In the genomic region with DNA sequence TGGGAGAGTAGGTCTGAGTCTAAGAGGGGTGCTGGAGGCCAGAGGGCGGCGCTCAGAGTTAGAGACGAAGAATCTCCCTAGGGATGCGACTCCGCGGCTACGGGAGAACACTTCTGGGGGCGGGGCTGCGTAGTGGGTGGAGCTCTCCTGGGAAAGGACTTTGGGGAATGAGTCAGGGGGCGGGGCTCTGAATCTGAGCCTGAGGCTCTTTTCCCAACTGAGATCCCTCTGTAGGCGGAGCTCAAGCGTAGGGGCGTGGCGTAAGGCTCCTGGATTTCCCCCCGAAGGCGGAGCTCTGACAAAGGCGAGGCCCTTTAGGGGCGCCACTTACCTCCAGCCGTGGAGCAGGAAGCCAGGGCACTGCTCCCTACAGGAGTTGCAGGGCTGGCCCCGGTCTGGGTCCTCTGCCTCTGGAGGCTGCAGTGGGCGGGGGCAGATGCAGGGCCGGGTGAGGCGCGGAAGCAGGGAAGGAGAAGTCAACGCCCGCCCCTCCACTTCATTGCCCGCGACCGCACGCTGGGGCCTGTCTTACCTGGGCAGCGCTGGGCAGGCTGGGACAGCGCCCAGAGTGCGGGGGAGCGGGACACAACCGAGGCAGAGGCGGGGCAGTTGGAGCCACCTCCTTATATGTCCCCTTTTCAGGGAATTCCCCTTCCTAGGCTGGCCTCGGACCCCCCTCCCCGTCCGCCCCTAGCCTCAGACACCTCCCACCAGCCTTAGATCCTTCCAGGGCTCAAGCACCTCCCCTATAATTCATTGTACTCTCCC, we compare ENCODE assay signal across 8 cellular contexts. TPM values are rescaled to one million over a fixed set of nuclear protein-coding genes. Genes with fewer than 3 reads are reported as not detected.
DNase-seq lines count a peak whose midpoint lies in the region; ATAC-seq, FAIRE-seq and TF ChIP-seq lines count a peak whose summit lies in the region.

No MANE protein-coding gene starts in this region.

- H3K27ac Mint-ChIP-seq in activated naive CD8-positive, alpha-beta T cell, result peak overlapping the region; percentile 50
- H3K27ac Mint-ChIP-seq in glutamatergic neuron (ENCODE audit: unreplicated experiment), result no peak overlapping the region

- FAIRE-seq in pancreas (lab: Jason Lieb, UNC), result peak; percentile 95

- H3K27me3 ChIP-seq in H7 (ENCODE audit: control insufficient read depth, insufficient read depth, low read length) (no peaks in the 10 kb centered on the region), pancreas (no peaks in the 10 kb centered on the region)

- H3K4me1 ChIP-seq in pancreas, result peaks cover 0 to 5% (median 0%) of the 10 kb centered on the region in 3 donors

- no peaks in the 10 kb centered on the region for H3K36me3 Mint-ChIP-seq in activated naive CD8-positive, alpha-beta T cell
- no peaks in the 10 kb centered on the region for H3K36me3 Mint-ChIP-seq in glutamatergic neuron (ENCODE audit: unreplicated experiment)

- H3K4me1 Mint-ChIP-seq in activated naive CD8-positive, alpha-beta T cell (ENCODE audit: low read depth), result peaks cover 6% of the 10 kb centered on the region
- H3K4me1 Mint-ChIP-seq in glutamatergic neuron (ENCODE audit: low read depth, unreplicated experiment), result peaks cover 4% of the 10 kb centered on the region

- H3K4me3 ChIP-seq in H7 (ENCODE audit: insufficient read depth, low read depth, low read length), result peak overlapping the region; percentile 38
- peak overlapping the region in 2 of 4 donors; percentile 40 to 44 for H3K4me3 ChIP-seq in pancreas

- peak; percentile 88 for DNase-seq in DMS53 (lab: John Stamatoyannopoulos, UW)
- peak; percentile 86 for DNase-seq in H7
- DNase-seq in NCI-H2227 (lab: John Stamatoyannopoulos, UW; ENCODE audit: unreplicated experiment), result peak; percentile 80
- DNase-seq in glutamatergic neuron, result peak; percentile 76
- peak; percentile 87 to 94 (median 91) for DNase-seq in pancreas
- no peak for DNase-seq in OCI-M1 (lab: John Stamatoyannopoulos, UW)

- intact Hi-C loops in pancreas (cut with DNase I), result no loop called here

- H3K27me3 Mint-ChIP-seq in activated naive CD8-positive, alpha-beta T cell, result no peaks in the 10 kb centered on the region
- H3K27me3 Mint-ChIP-seq in glutamatergic neuron (ENCODE audit: unreplicated experiment), result peaks cover 6% of the 10 kb centered on the region

- H3K27ac ChIP-seq in pancreas, result peak overlapping the region in 3 of 4 donors; percentile 23 to 55 (median 42)

- H3K9me3 ChIP-seq in pancreas, result no peaks in the 10 kb centered on the region

- peak overlapping the region; percentile 87 for H3K4me3 Mint-ChIP-seq in activated naive CD8-positive, alpha-beta T cell
- no peak overlapping the region for H3K4me3 Mint-ChIP-seq in glutamatergic neuron (ENCODE audit: unreplicated experiment)

- TF ChIP-seq CTCF in glutamatergic neuron (IDR thresholded peaks at IDR 0.05; ENCODE audit: partially characterized antibody, unreplicated experiment) (no peak), pancreas (IDR thresholded peaks at IDR 0.05) (no peak)

- no peaks in the 10 kb centered on the region for H3K9me3 Mint-ChIP-seq in activated naive CD8-positive, alpha-beta T cell (ENCODE audit: low read depth)
- peaks cover 4% of the 10 kb centered on the region for H3K9me3 Mint-ChIP-seq in glutamatergic neuron (ENCODE audit: unreplicated experiment)

- H3K36me3 ChIP-seq in H7 (replicated peaks; ENCODE audit: control insufficient read depth, insufficient read depth, low read length) (peaks cover 2% of the 10 kb centered on the region), pancreas (no peaks in the 10 kb centered on the region)

- WGBS in pancreas, 2 donors, result 8 to 39% methylated on average over 34 to 38 of the region's 39 CpGs

- ATAC-seq in pancreas (peak; percentile 70 to 84 (median 84)), HG03469 (IDR thresholded peaks at IDR 0.05; ENCODE audit: unreplicated experiment) (no peak)

RNA-seq across cellular contexts. Expression of a gene that starts 1.7 kb away (rescaled TPM):
- 8.9 and 13.9 TPM in 2 replicates for total RNA-seq in H7 (2014; rRNA removed; shearing (Covaris generic))
- 1.6 TPM for total RNA-seq in glutamatergic neuron (ENCODE audit: unreplicated experiment)
- total RNA-seq in pancreas, result 1 to 10 TPM; 4.2 to 7.0 (median 5.6) TPM
- 1 to 10 TPM; 4.3 to 6.7 TPM for polyA plus RNA-seq in pancreas

RNA-seq across cellular contexts. Expression of a gene that starts 12.8 kb away (rescaled TPM):
- total RNA-seq in H7 (2014; rRNA removed; shearing (Covaris generic)), result 1.1 and 1.5 TPM in 2 replicates
- total RNA-seq in glutamatergic neuron (ENCODE audit: unreplicated experiment), result 12.2 TPM
- total RNA-seq in pancreas, result 100 to 1,000 TPM in 4 of 6 donors, 10 to 100 TPM in 2; 36.0 to 125 (median 114) TPM
- 100 to 1,000 TPM; 119 to 126 TPM for polyA plus RNA-seq in pancreas

RNA-seq across cellular contexts. Expression of a gene that starts 15.5 kb away (rescaled TPM):
- 1.7 and 1.9 TPM in 2 replicates for total RNA-seq in H7 (2014; rRNA removed; shearing (Covaris generic))
- total RNA-seq in glutamatergic neuron (ENCODE audit: unreplicated experiment) (291 TPM), pancreas (1 to 10 TPM; 2.0 to 9.8 (median 4.2) TPM)
- polyA plus RNA-seq in pancreas, result 10 to 100 TPM; 13.4 to 41.7 TPM

RNA-seq across cellular contexts. Expression of a gene that starts 21.9 kb away (rescaled TPM):
- total RNA-seq in H7 (2014; rRNA removed; shearing (Covaris generic)), result 0.21 and 1.00 TPM in 2 replicates
- total RNA-seq in glutamatergic neuron (ENCODE audit: unreplicated experiment) (2.7 TPM), pancreas (10 to 100 TPM in 1 of 6 donors, 1 to 10 TPM in 5; 6.8 to 12.7 (median 8.3) TPM)
- polyA plus RNA-seq in pancreas, result 10 to 100 TPM; 12.8 to 25.7 TPM

RNA-seq across cellular contexts. Expression of a gene that starts 48.7 kb away (rescaled TPM):
- total RNA-seq in H7 (2014; rRNA removed; shearing (Covaris generic)), result 0.55 and 2.1 TPM in 2 replicates
- total RNA-seq in glutamatergic neuron (ENCODE audit: unreplicated experiment) (0.47 TPM), pancreas (under 1 TPM; 0.03 to 0.87 (median 0.18) TPM)
- polyA plus RNA-seq in pancreas, result under 1 TPM; 0.23 to 0.30 TPM

Comparison
In these comparisons a context has a peak if more than half of its experiments do, and no peak if none do; other contexts are left out.
1. RNA of a gene that starts 15.5 kb away (total RNA-seq): 291 TPM in glutamatergic neuron (single experiment); 2.0 to 9.8 TPM in pancreas and 1.7 to 1.9 TPM in H7; every median in the first group is over 10 times any median in the second.